ENCODE assay signal across 2 cellular contexts in the genomic region with DNA sequence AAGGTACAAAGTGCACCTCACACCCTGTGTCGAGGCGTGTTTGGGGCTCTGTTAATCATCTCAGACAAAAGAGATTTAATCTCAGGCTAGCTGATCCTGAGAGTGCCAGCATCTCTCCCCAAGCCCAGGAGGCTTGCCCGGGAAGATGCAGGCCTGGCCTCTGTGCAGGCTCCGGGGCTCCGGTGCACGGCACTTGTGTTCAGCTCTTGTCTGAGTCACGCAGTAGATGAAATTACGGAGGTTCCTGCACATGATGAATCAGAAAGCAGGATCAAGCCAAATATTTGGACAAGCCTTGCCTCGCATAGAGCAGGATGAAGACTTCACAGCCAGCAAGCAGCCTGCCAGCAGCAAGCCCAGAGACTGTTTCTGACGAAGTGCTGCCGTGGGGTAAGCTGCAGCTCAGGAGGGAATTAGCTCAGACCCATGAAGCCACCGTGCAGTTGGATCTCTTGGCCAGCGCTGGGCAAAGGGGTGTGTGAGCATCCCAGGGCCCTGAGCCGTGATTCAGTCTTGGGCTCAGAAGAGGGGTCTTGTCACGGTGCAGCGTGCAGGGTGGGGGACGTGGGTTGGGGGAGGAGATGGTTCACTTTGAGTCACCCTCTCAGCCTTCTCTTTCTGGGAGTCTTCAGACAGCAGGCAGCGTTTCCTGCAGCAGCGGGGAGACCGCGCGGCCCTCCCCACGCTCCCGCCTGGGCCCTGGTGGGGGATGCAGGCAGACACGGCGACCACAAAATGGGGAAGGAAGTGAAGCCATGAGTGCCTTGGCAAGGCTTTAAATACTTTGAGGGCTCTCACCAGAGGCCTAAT.
TF ChIP-seq lines count a peak whose summit lies in the region.

No MANE protein-coding gene starts in this region.

TF ChIP-seq in A549, 52 proteins besides CTCF, POLR2A, EP300 and RAD21 (continued from another document):
- peak; percentile 49; the same call in 1 of the 2 replicates for TF ChIP-seq JUNB (IDR thresholded peaks at IDR 0.05)

TF ChIP-seq in WTC11, 78 proteins besides CTCF, POLR2A, EP300 and RAD21 (continued from another document):
- TF ChIP-seq, protein P1, sequence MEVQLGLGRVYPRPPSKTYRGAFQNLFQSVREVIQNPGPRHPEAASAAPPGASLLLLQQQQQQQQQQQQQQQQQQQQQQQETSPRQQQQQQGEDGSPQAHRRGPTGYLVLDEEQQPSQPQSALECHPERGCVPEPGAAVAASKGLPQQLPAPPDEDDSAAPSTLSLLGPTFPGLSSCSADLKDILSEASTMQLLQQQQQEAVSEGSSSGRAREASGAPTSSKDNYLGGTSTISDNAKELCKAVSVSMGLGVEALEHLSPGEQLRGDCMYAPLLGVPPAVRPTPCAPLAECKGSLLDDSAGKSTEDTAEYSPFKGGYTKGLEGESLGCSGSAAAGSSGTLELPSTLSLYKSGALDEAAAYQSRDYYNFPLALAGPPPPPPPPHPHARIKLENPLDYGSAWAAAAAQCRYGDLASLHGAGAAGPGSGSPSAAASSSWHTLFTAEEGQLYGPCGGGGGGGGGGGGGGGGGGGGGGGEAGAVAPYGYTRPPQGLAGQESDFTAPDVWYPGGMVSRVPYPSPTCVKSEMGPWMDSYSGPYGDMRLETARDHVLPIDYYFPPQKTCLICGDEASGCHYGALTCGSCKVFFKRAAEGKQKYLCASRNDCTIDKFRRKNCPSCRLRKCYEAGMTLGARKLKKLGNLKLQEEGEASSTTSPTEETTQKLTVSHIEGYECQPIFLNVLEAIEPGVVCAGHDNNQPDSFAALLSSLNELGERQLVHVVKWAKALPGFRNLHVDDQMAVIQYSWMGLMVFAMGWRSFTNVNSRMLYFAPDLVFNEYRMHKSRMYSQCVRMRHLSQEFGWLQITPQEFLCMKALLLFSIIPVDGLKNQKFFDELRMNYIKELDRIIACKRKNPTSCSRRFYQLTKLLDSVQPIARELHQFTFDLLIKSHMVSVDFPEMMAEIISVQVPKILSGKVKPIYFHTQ (CRISPR knock-in tag; IDR thresholded peaks at IDR 0.05), result no peak
- TF ChIP-seq ATF2 (CRISPR knock-in tag; IDR thresholded peaks at IDR 0.05; ENCODE audit: borderline replicate concordance, low read depth) (no peak), SMAD3 (CRISPR knock-in tag; IDR thresholded peaks at IDR 0.05; ENCODE audit: borderline replicate concordance) (no peak), ZNF416 (CRISPR knock-in tag; IDR thresholded peaks at IDR 0.05) (no peak), KAT7 (CRISPR knock-in tag; IDR thresholded peaks at IDR 0.05; ENCODE audit: borderline replicate concordance) (no peak), FOXP1 (CRISPR knock-in tag; IDR thresholded peaks at IDR 0.05; ENCODE audit: borderline replicate concordance) (no peak), FOXP4 (CRISPR knock-in tag; IDR thresholded peaks at IDR 0.05) (no peak)
